In the genomic region with DNA sequence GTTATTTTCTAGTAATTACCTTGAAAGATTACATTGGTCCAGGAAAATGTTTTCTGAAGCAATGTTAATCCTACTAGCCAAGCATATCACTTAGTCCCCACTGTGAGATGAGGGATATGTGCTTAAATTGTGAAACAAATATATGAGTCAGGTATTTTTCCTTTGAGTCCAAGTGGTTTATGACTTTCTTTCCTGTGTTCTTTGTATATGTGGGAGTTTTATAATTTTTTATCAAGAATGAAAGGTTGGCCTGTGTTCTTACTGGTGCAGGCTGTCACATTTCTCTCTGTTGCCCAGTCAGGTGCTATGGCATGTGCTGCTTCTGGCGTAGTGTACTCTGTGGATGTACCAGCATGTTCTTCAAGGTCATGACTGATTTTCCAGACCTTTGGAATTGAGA, we compare ENCODE assay signal across 13 cellular contexts.
DNase-seq lines count a peak whose midpoint lies in the region; TF ChIP-seq lines count a peak whose summit lies in the region.
"Had no signal": no experiment of that assay in that cellular context is flagged by ENCODE, and none has a peak within 500 bp of the region (broad histone marks: within the 10 kb centered on the region; RNA-seq: fewer than 3 reads in every experiment).

No MANE protein-coding gene starts in this region.

- peak overlapping the region; percentile 11; the same call in 1 of the 2 replicates for H3K27ac ChIP-seq in PC-9
- peak overlapping the region; percentile 61 for H3K27ac ChIP-seq in osteoblast (ENCODE audit: low read depth, low read length)

- H3K27me3 ChIP-seq in PC-9 (ENCODE audit: insufficient read depth, low read depth) (no peaks in the 10 kb centered on the region), osteoblast (ENCODE audit: insufficient read depth, low read length) (no peaks in the 10 kb centered on the region)

- no peaks in the 10 kb centered on the region for H3K79me2 ChIP-seq in PC-9 (ENCODE audit: low read depth)
- no peaks in the 10 kb centered on the region for H3K79me2 ChIP-seq in osteoblast (ENCODE audit: insufficient read depth, low read length)

- TF ChIP-seq CTCF in AG10803 (conservative IDR thresholded peaks at IDR 0.05; ENCODE audit: low read length) (no peak), PC-9 (conservative IDR thresholded peaks at IDR 0.05) (no peak), fibroblast of mammary gland (conservative IDR thresholded peaks at IDR 0.05; ENCODE audit: control insufficient read depth, insufficient read depth, low read depth, low read length) (no peak), osteoblast (IDR thresholded peaks at IDR 0.05; ENCODE audit: extremely low read depth, low read depth, low read length) (no peak), endothelial cell (IDR thresholded peaks at IDR 0.05; ENCODE audit: unreplicated experiment) (no peak)

- H2AFZ ChIP-seq in PC-9 (no peak overlapping the region), osteoblast (ENCODE audit: low read length) (no peak overlapping the region)

- intact Hi-C loops in PC-9 (cut with micrococcal nuclease; ENCODE audit: unreplicated experiment), result no loop called here

- H3F3A ChIP-seq in PC-9 (ENCODE audit: insufficient read depth, low read depth), result peaks cover 13% of the 10 kb centered on the region

- H3K9me3 Mint-ChIP-seq in endothelial cell (ENCODE audit: unreplicated experiment), result no peaks in the 10 kb centered on the region

- H3K4me3 ChIP-seq in AG10803 (ENCODE audit: low read length), result no peak overlapping the region
- H3K4me3 ChIP-seq in PC-9, result no peak overlapping the region
- no peak overlapping the region for H3K4me3 ChIP-seq in fibroblast of mammary gland (ENCODE audit: control insufficient read depth, low read depth, low read length)
- no peak overlapping the region for H3K4me3 ChIP-seq in osteoblast (ENCODE audit: insufficient read depth, low read length)
- H3K4me3 ChIP-seq: smooth muscle cell had no signal

- no peaks in the 10 kb centered on the region for H4K20me1 ChIP-seq in PC-9 (ENCODE audit: insufficient read depth)
- no peaks in the 10 kb centered on the region for H4K20me1 ChIP-seq in osteoblast (ENCODE audit: insufficient read depth, low read length)

- DNase-seq in AG10803 (ENCODE audit: low read depth) (peak; percentile 49), PC-9 (peak in 1 of 2 experiments; percentile 69), fibroblast of mammary gland (ENCODE audit: low read depth) (peak; percentile 78), osteoblast (ENCODE audit: insufficient read length, low spot score, missing footprints) (peak; percentile 56), endothelial cell (ENCODE audit: low spot score) (no peak), activated gamma-delta T cell (lab: John Stamatoyannopoulos, UW) (no peak), SW 1271 (lab: John Stamatoyannopoulos, UW) (no peak)
- DNase-seq in NK-92 treated with Interleukin-12 subunit alpha and Interleukin-12 subunit beta, amount 100 ng/mL, for 24 hours (lab: John Stamatoyannopoulos, UW), result no peak
- DNase-seq: effector CD4-positive, alpha-beta T cell; H7; NCI-H1092 treated with DMSO at 0.1 percent for 48 hours; T-helper 9 cell had no signal

- no peaks in the 10 kb centered on the region for H3K36me3 ChIP-seq in PC-9 (ENCODE audit: low read depth)
- H3K36me3 ChIP-seq in osteoblast (ENCODE audit: insufficient read depth, low read length), result no peaks in the 10 kb centered on the region

- H3K9me2 ChIP-seq in PC-9 (ENCODE audit: insufficient read depth), result no peaks in the 10 kb centered on the region

- H3K27ac Mint-ChIP-seq in endothelial cell (ENCODE audit: unreplicated experiment), result no peak overlapping the region

- H3K4me3 Mint-ChIP-seq in endothelial cell (ENCODE audit: unreplicated experiment), result no peak overlapping the region

- H3K4me1 Mint-ChIP-seq in endothelial cell (ENCODE audit: unreplicated experiment), result peaks cover 5% of the 10 kb centered on the region

- BruUV-seq in PC-9 (replicated peaks; lab: Mats Ljungman, UMichigan), result no TSS peak

- CTCF ChIA-PET in PC-9 (lab: Charles Lee), result no interaction called here

- H3K9me3 ChIP-seq in PC-9 (ENCODE audit: insufficient read depth, low read depth) (no peaks in the 10 kb centered on the region), osteoblast (ENCODE audit: low read depth, low read length) (no peaks in the 10 kb centered on the region)

- no peaks in the 10 kb centered on the region for H3K27me3 Mint-ChIP-seq in endothelial cell (ENCODE audit: unreplicated experiment)

- H3K4me1 ChIP-seq in PC-9 (replicated peaks; ENCODE audit: insufficient read depth) (peaks cover 20% of the 10 kb centered on the region), osteoblast (ENCODE audit: insufficient read depth, low read length) (peaks cover 41% of the 10 kb centered on the region)

- no peaks in the 10 kb centered on the region for H3K36me3 Mint-ChIP-seq in endothelial cell (ENCODE audit: low read depth, unreplicated experiment)

- POLR2A ChIA-PET in PC-9 (lab: Charles Lee; ENCODE audit: unreplicated experiment), result interaction anchor here (0.6 kb wide), 1 partner anchor 77 kb away, joined by 5 read pairs; no protein-coding TSS in a partner anchor

- H3K4me2 ChIP-seq in PC-9 (no peak overlapping the region), osteoblast (ENCODE audit: insufficient read depth, low read length) (no peak overlapping the region)
- H3K4me2 ChIP-seq: smooth muscle cell had no signal

Comparison
In these comparisons a context has a peak if more than half of its experiments do, and no peak if none do; other contexts are left out.
1. DNase-seq: peak in AG10803 (single experiment), fibroblast of mammary gland (single experiment) and osteoblast (single experiment); none in NK-92 treated with Interleukin-12 subunit alpha and Interleukin-12 subunit beta, amount 100 ng/mL, for 24 hours (single experiment), endothelial cell (single experiment), activated gamma-delta T cell (single experiment) and SW 1271 (0 of 2).